Comparison of ENCODE assay signal across 32 cellular contexts in genomic region chr7:150891740-150892139, GRCh38. TPM values are rescaled to one million over a fixed set of nuclear protein-coding genes. Genes with fewer than 3 reads are reported as not detected.
"Had no signal": no experiment of that assay in that cellular context is flagged by ENCODE, and none has a peak within 500 bp of the region (broad histone marks: within the 10 kb centered on the region; RNA-seq: fewer than 3 reads in every experiment).

No MANE protein-coding gene starts in this region.

- H3K4me1 Mint-ChIP-seq: activated CD4-positive, alpha-beta T cell treated with anti-CD3 and anti-CD28 coated beads for 36 hours; activated CD4-positive, alpha-beta T cell treated with anti-CD3 and anti-CD28 coated beads, Interleukin-2, amount 10 ng/mL, durations not matched to agents 7 days and 5 days; activated naive CD4-positive, alpha-beta T cell treated with anti-CD3 and anti-CD28 coated beads, Interleukin-2, amount 50 U/mL, for 24 hours; activated naive CD8-positive, alpha-beta T cell treated with anti-CD3 and anti-CD28 coated beads, Interleukin-2, amount 10 ng/mL, durations not matched to agents 7 days and 5 days; brain had no signal

- H3K9ac ChIP-seq: KMS-11 had no signal

- H3K27ac ChIP-seq: KMS-11, PC-9, SJCRH30, SK-N-MC had no signal

- H3K4me3 Mint-ChIP-seq: activated CD4-positive, alpha-beta T cell treated with anti-CD3 and anti-CD28 coated beads for 36 hours; activated CD4-positive, alpha-beta T cell treated with anti-CD3 and anti-CD28 coated beads, Interleukin-2, amount 10 ng/mL, durations not matched to agents 7 days and 5 days; activated CD8-positive, alpha-beta T cell treated with anti-CD3 and anti-CD28 coated beads, Interleukin-2, amount 10 ng/mL, durations not matched to agents 7 days and 5 days; activated naive CD4-positive, alpha-beta T cell treated with anti-CD3 and anti-CD28 coated beads, Interleukin-2, amount 50 U/mL, for 24 hours; activated naive CD8-positive, alpha-beta T cell treated with anti-CD3 and anti-CD28 coated beads, Interleukin-2, amount 10 ng/mL, durations not matched to agents 7 days and 5 days; activated T-cell treated with anti-CD3 and anti-CD28 coated beads, Interleukin-2, amount 50 U/mL, for 24 hours; brain; T-helper 1 cell treated with Interleukin-12 subunit alpha and Interleukin-12 subunit beta and Interleukin-4 antibody, amounts not matched to agents 30 μg/mL and 1 μg/mL, for 36 hours; T-helper 2 cell treated with Interferon-gamma antibody and Interleukin-4, amounts not matched to agents 5 μg/mL and 100 μg/mL, for 36 hours had no signal

- ATAC-seq: activated CD4-positive, alpha-beta T cell treated with anti-CD3 and anti-CD28 coated beads for 36 hours; activated CD4-positive, CD25-positive, alpha-beta regulatory T cell treated with anti-CD3 and anti-CD28 coated beads, Interleukin-2, amount 50 U/mL, for 24 hours; activated CD8-positive, alpha-beta T cell treated with anti-CD3 and anti-CD28 coated beads, Interleukin-2, amount 10 ng/mL, durations not matched to agents 7 days and 5 days had no signal

- H3K36me3 ChIP-seq: SJCRH30 had no signal

- H3K4me3 ChIP-seq: PC-9, SJCRH30, SK-N-MC had no signal

- H3K36me3 Mint-ChIP-seq: activated naive CD8-positive, alpha-beta T cell treated with anti-CD3 and anti-CD28 coated beads, Interleukin-2, amount 10 ng/mL, durations not matched to agents 7 days and 5 days; brain had no signal

- H3K9me3 Mint-ChIP-seq: activated naive CD8-positive, alpha-beta T cell treated with anti-CD3 and anti-CD28 coated beads, Interleukin-2, amount 10 ng/mL, durations not matched to agents 7 days and 5 days; activated T-cell treated with anti-CD3 and anti-CD28 coated beads, Interleukin-2, amount 50 U/mL, for 24 hours; T-helper 1 cell treated with Interleukin-12 subunit alpha and Interleukin-12 subunit beta and Interleukin-4 antibody, amounts not matched to agents 30 μg/mL and 1 μg/mL, for 36 hours had no signal

- H3K4me2 ChIP-seq: KMS-11, PC-9 had no signal

- H2AFZ ChIP-seq: PC-9 had no signal

- H3K4me1 ChIP-seq: SJCRH30 had no signal

- DNase-seq: activated CD4-positive, alpha-beta T cell treated with anti-CD3 and anti-CD28 coated beads for 36 hours; activated CD4-positive, alpha-beta T cell treated with anti-CD3 and anti-CD28 coated beads, Interleukin-2, amount 10 ng/mL, durations not matched to agents 7 days and 5 days; activated CD4-positive, alpha-beta T cell treated with anti-CD3 and anti-CD28 coated beads, Interleukin-2, amount 50 U/mL, for 48 hours; activated CD8-positive, alpha-beta T cell treated with anti-CD3 and anti-CD28 coated beads, Interleukin-2, amount 10 ng/mL, durations not matched to agents 7 days and 5 days; activated gamma-delta T cell; activated naive CD4-positive, alpha-beta T cell treated with Interleukin-2 at 50 U/mL for 16 hours; activated naive CD8-positive, alpha-beta T cell treated with anti-CD3 and anti-CD28 coated beads, Interleukin-2, amount 10 ng/mL, durations not matched to agents 7 days and 5 days; activated T-cell treated with anti-CD3 and anti-CD28 coated beads, Interleukin-2, amount 50 U/mL, for 24 hours; caudate nucleus; MM.1S; NCI-H1092 treated with DMSO at 0.1 percent for 48 hours; NCI-H1417; NCI-H146; NCI-H187 treated with DMSO at 0.1 percent for 48 hours; NCI-H2081; NCI-H226; NCI-H446 treated with DMSO at 0.1 percent for 48 hours; NCI-H524; NCI-H69; PC-9; SHP77; SJCRH30 had no signal

- H3K27ac Mint-ChIP-seq: activated CD4-positive, alpha-beta T cell treated with anti-CD3 and anti-CD28 coated beads for 36 hours; activated CD4-positive, alpha-beta T cell treated with anti-CD3 and anti-CD28 coated beads, Interleukin-2, amount 10 ng/mL, durations not matched to agents 7 days and 5 days; activated CD8-positive, alpha-beta T cell treated with anti-CD3 and anti-CD28 coated beads, Interleukin-2, amount 10 ng/mL, durations not matched to agents 7 days and 5 days; activated naive CD4-positive, alpha-beta T cell treated with anti-CD3 and anti-CD28 coated beads, Interleukin-2, amount 50 U/mL, for 24 hours; activated naive CD8-positive, alpha-beta T cell treated with anti-CD3 and anti-CD28 coated beads, Interleukin-2, amount 10 ng/mL, durations not matched to agents 7 days and 5 days; activated T-cell treated with anti-CD3 and anti-CD28 coated beads, Interleukin-2, amount 50 U/mL, for 24 hours; activated T-helper 2 cell treated with anti-CD3 and anti-CD28 coated beads, Interferon-gamma antibody, Interleukin-2, Interleukin-4, amounts not matched to agents 10 μg/mL and 5 μg/mL and 100 μg/mL, durations not matched to agents 14 hours and 24 hours and 36 hours; brain; T-helper 1 cell treated with Interleukin-12 subunit alpha and Interleukin-12 subunit beta and Interleukin-4 antibody, amounts not matched to agents 30 μg/mL and 1 μg/mL, for 36 hours; T-helper 2 cell treated with Interferon-gamma antibody and Interleukin-4, amounts not matched to agents 5 μg/mL and 100 μg/mL, for 36 hours had no signal

RNA-seq across cellular contexts. Expression of gene AOC1, which starts 39.4 kb away (rescaled TPM):
- total RNA-seq: activated CD4-positive, alpha-beta T cell treated with anti-CD3 and anti-CD28 coated beads for 36 hours; activated CD4-positive, alpha-beta T cell treated with anti-CD3 and anti-CD28 coated beads, Interleukin-2, amount 10 ng/mL, durations not matched to agents 7 days and 5 days; activated CD8-positive, alpha-beta T cell treated with anti-CD3 and anti-CD28 coated beads, Interleukin-2, amount 10 ng/mL, durations not matched to agents 7 days and 5 days; activated naive CD8-positive, alpha-beta T cell treated with anti-CD3 and anti-CD28 coated beads, Interleukin-2, amount 10 ng/mL, durations not matched to agents 7 days and 5 days; astrocyte; LHCN-M2; SJCRH30 had no signal
